Comparison of ENCODE assay signal across 27 cellular contexts in genomic region chr17:69565447-69565846, GRCh38.
"Had no signal": no experiment of that assay in that cellular context is flagged by ENCODE, and none has a peak within 500 bp of the region (broad histone marks: within the 10 kb centered on the region; RNA-seq: fewer than 3 reads in every experiment).

No MANE protein-coding gene starts in this region.

- H3K4me3 ChIP-seq: stomach, suprapubic skin, testis, thoracic aorta, thyroid gland, tibial artery, tibial nerve, transverse colon, upper lobe of left lung, upper lobe of right lung, uterus, vagina had no signal

- DNase-seq: stimulated activated CD4-positive, alpha-beta T cell treated with anti-CD3 and anti-CD28 coated beads, Interleukin-2, amount 100 ng/mL, for 48 hours; stimulated activated CD4-positive, alpha-beta T cell treated with anti-CD3 and anti-CD28 coated beads, Interleukin-4, amount 100 ng/mL, for 1 hour; stimulated activated CD4-positive, alpha-beta T cell treated with anti-CD3 and anti-CD28 coated beads, Interleukin-4, amount 100 ng/mL, for 24 hours; stimulated activated CD4-positive, alpha-beta T cell treated with anti-CD3 and anti-CD28 coated beads, Interleukin-4, amount 100 ng/mL, for 4 hours; stimulated activated CD8-positive, alpha-beta memory T cell treated with anti-CD3 and anti-CD28 coated beads, Interleukin-4, amount 100 ng/mL, for 48 hours; stimulated activated naive B cell treated with anti-CD40 and anti-IgM and Interleukin-4, amounts not matched to agents 10 μg/mL and 1 μg/mL and 100 μg/mL, for 72 hours; stimulated activated naive CD4-positive, alpha-beta T cell; stimulated activated naive CD4-positive, alpha-beta T cell treated with Interleukin-2 at 50 U/mL for 16 hours; stimulated activated naive CD8-positive, alpha-beta T cell treated with anti-CD3 and anti-CD28 coated beads, Interleukin-15, amount 100 ng/mL, for 72 hours; stimulated activated naive CD8-positive, alpha-beta T cell treated with anti-CD3 and anti-CD28 coated beads, Interleukin-15, Interleukin-2, amounts not matched to agents 100 U/mL and 50 U/mL, for 24 hours; stomach; substantia nigra; testis; thyroid gland; tibial artery; transverse colon; upper lobe of left lung; upper lobe of right lung; uterus had no signal

- H3K4me1 ChIP-seq: testis, upper lobe of right lung, uterus had no signal

- H3K27me3 Mint-ChIP-seq: stimulated activated naive CD8-positive, alpha-beta T cell treated with anti-CD3 and anti-CD28 coated beads, Interleukin-15, Interleukin-2, amounts not matched to agents 100 ng/mL and 50 ng/mL, for 24 hours had no signal

- H3K9me3 Mint-ChIP-seq: stimulated activated effector memory CD8-positive, alpha-beta T cell treated with anti-CD3 and anti-CD28 coated beads, Interleukin-12 subunit alpha, Interleukin-12 subunit beta, amount 100 ng/mL, for 72 hours; stimulated activated memory B cell treated with anti-CD40 and anti-IgM and Interleukin-4, amounts not matched to agents 10 μg/mL and 1 μg/mL and 100 μg/mL, for 72 hours; stimulated activated naive B cell treated with anti-CD40 and anti-IgM and Interleukin-4, amounts not matched to agents 10 μg/mL and 1 μg/mL and 100 μg/mL, for 72 hours; stimulated activated naive CD8-positive, alpha-beta T cell treated with anti-CD3 and anti-CD28 coated beads, Interleukin-15, amount 100 ng/mL, for 72 hours; stimulated activated naive CD8-positive, alpha-beta T cell treated with anti-CD3 and anti-CD28 coated beads, Interleukin-15, Interleukin-2, amounts not matched to agents 100 ng/mL and 50 ng/mL, for 24 hours; type B pancreatic cell had no signal

- ATAC-seq: stimulated activated effector memory CD8-positive, alpha-beta T cell treated with anti-CD3 and anti-CD28 coated beads, Interleukin-12 subunit alpha, Interleukin-12 subunit beta, amount 100 ng/mL, for 72 hours; stimulated activated memory B cell treated with anti-CD40 and anti-IgM and Interleukin-4, amounts not matched to agents 10 μg/mL and 1 μg/mL and 100 μg/mL, for 72 hours; stimulated activated naive CD8-positive, alpha-beta T cell treated with anti-CD3 and anti-CD28 coated beads, Interleukin-15, amount 100 ng/mL, for 72 hours; stimulated activated naive CD8-positive, alpha-beta T cell treated with anti-CD3 and anti-CD28 coated beads, Interleukin-15, Interleukin-2, amounts not matched to agents 100 U/mL and 50 U/mL, for 24 hours; upper lobe of right lung had no signal

- H3K9me3 ChIP-seq: stomach, suprapubic skin, testis, thoracic aorta, thyroid gland, tibial artery, tibial nerve, transverse colon, upper lobe of left lung, upper lobe of right lung, uterus, vagina had no signal

- H3K4me3 Mint-ChIP-seq: stimulated activated effector memory CD8-positive, alpha-beta T cell treated with anti-CD3 and anti-CD28 coated beads, Interleukin-12 subunit alpha, Interleukin-12 subunit beta, amount 100 ng/mL, for 72 hours; stimulated activated memory B cell treated with anti-CD40 and anti-IgM and Interleukin-4, amounts not matched to agents 10 μg/mL and 1 μg/mL and 100 μg/mL, for 72 hours; stimulated activated naive B cell treated with anti-CD40 and anti-IgM and Interleukin-4, amounts not matched to agents 10 μg/mL and 1 μg/mL and 100 μg/mL, for 72 hours; stimulated activated naive CD8-positive, alpha-beta T cell treated with anti-CD3 and anti-CD28 coated beads, Interleukin-15, amount 100 ng/mL, for 72 hours; stimulated activated naive CD8-positive, alpha-beta T cell treated with anti-CD3 and anti-CD28 coated beads, Interleukin-15, Interleukin-2, amounts not matched to agents 100 ng/mL and 50 ng/mL, for 24 hours; type B pancreatic cell had no signal

- H3K36me3 ChIP-seq: stomach, suprapubic skin, thoracic aorta, thyroid gland, tibial artery, tibial nerve, transverse colon, upper lobe of left lung, upper lobe of right lung, uterus, vagina had no signal

- H3K27ac Mint-ChIP-seq: stimulated activated effector memory CD8-positive, alpha-beta T cell treated with anti-CD3 and anti-CD28 coated beads, Interleukin-12 subunit alpha, Interleukin-12 subunit beta, amount 100 ng/mL, for 72 hours; stimulated activated memory B cell treated with anti-CD40 and anti-IgM and Interleukin-4, amounts not matched to agents 10 μg/mL and 1 μg/mL and 100 μg/mL, for 72 hours; stimulated activated naive B cell treated with anti-CD40 and anti-IgM and Interleukin-4, amounts not matched to agents 10 μg/mL and 1 μg/mL and 100 μg/mL, for 72 hours; stimulated activated naive CD8-positive, alpha-beta T cell treated with anti-CD3 and anti-CD28 coated beads, Interleukin-15, Interleukin-2, amounts not matched to agents 100 ng/mL and 50 ng/mL, for 24 hours; type B pancreatic cell had no signal

- H3K27ac ChIP-seq: stomach, suprapubic skin, testis, thoracic aorta, thyroid gland, tibial artery, tibial nerve, transverse colon, upper lobe of left lung, upper lobe of right lung, uterus, vagina had no signal

- H3K27me3 ChIP-seq: stomach, suprapubic skin, testis, thyroid gland, tibial artery, tibial nerve, transverse colon, upper lobe of left lung, upper lobe of right lung, uterus, vagina had no signal

- H3K36me3 Mint-ChIP-seq: stimulated activated effector memory CD8-positive, alpha-beta T cell treated with anti-CD3 and anti-CD28 coated beads, Interleukin-12 subunit alpha, Interleukin-12 subunit beta, amount 100 ng/mL, for 72 hours; stimulated activated memory B cell treated with anti-CD40 and anti-IgM and Interleukin-4, amounts not matched to agents 10 μg/mL and 1 μg/mL and 100 μg/mL, for 72 hours; stimulated activated naive B cell treated with anti-CD40 and anti-IgM and Interleukin-4, amounts not matched to agents 10 μg/mL and 1 μg/mL and 100 μg/mL, for 72 hours; type B pancreatic cell had no signal
